Comparison of ENCODE assay signal across 9 cellular contexts in genomic region chr1:27395441-27396195, GRCh38. TPM values are rescaled to one million over a fixed set of nuclear protein-coding genes. Genes with fewer than 3 reads are reported as not detected.
DNase-seq lines count a peak whose midpoint lies in the region; ATAC-seq, FAIRE-seq and TF ChIP-seq lines count a peak whose summit lies in the region.
"Had no signal": no experiment of that assay in that cellular context is flagged by ENCODE, and none has a peak within 500 bp of the region (broad histone marks: within the 10 kb centered on the region; RNA-seq: fewer than 3 reads in every experiment).

No MANE protein-coding gene starts in this region.

- peaks cover 11 to 24% of the 10 kb centered on the region in 2 donors for H3K4me1 Mint-ChIP-seq in natural killer cell
- peaks cover 23 to 38% of the 10 kb centered on the region in 2 donors for H3K4me1 Mint-ChIP-seq in stimulated activated naive B cell treated with anti-CD40 and anti-IgM and Interleukin-4, amounts not matched to agents 10 μg/mL and 1 μg/mL and 100 μg/mL, for 72 hours

- peak overlapping the region; percentile 17 for H3K4me3 Mint-ChIP-seq in natural killer cell
- H3K4me3 Mint-ChIP-seq in stimulated activated naive B cell treated with anti-CD40 and anti-IgM and Interleukin-4, amounts not matched to agents 10 μg/mL and 1 μg/mL and 100 μg/mL, for 72 hours, result no peak overlapping the region

- no peak overlapping the region for H3K4me3 ChIP-seq in NT2/D1 (ENCODE audit: insufficient read length, low read depth)
- H3K4me3 ChIP-seq in epithelial cell of esophagus (ENCODE audit: low read length), result no peak overlapping the region

- peaks cover 13% of the 10 kb centered on the region for H3K36me3 ChIP-seq in NT2/D1 (ENCODE audit: insufficient read depth, insufficient read length, low read length)

- peaks cover 56% of the 10 kb centered on the region for H3K4me1 ChIP-seq in NT2/D1 (ENCODE audit: insufficient read depth, insufficient read length)

- peak; percentile 46 for DNase-seq in D721Med (ENCODE audit: insufficient read length, low spot score)
- no peak for DNase-seq in NT2/D1 (ENCODE audit: low read depth, low spot score)
- peak; percentile 88 for DNase-seq in activated CD8-positive, alpha-beta memory T cell treated with anti-CD3 and anti-CD28 coated beads, Interleukin-2, amount 50 U/mL, for 48 hours
- DNase-seq in epithelial cell of esophagus (ENCODE audit: low read depth), result peak; percentile 67
- DNase-seq in natural killer cell, result peak; percentile 76
- peak; percentile 73 for DNase-seq in stimulated activated naive B cell treated with anti-CD40 and anti-IgM and Interleukin-4, amounts not matched to agents 10 μg/mL and 1 μg/mL and 100 μg/mL, for 72 hours

- H3K9ac ChIP-seq in NT2/D1 (ENCODE audit: insufficient read length, low read depth), result peak overlapping the region; percentile 43

- no peaks in the 10 kb centered on the region for H3K36me3 Mint-ChIP-seq in natural killer cell
- H3K36me3 Mint-ChIP-seq in stimulated activated naive B cell treated with anti-CD40 and anti-IgM and Interleukin-4, amounts not matched to agents 10 μg/mL and 1 μg/mL and 100 μg/mL, for 72 hours, result no peaks in the 10 kb centered on the region

- no peaks in the 10 kb centered on the region for H3K9me3 Mint-ChIP-seq in natural killer cell
- H3K9me3 Mint-ChIP-seq in stimulated activated naive B cell treated with anti-CD40 and anti-IgM and Interleukin-4, amounts not matched to agents 10 μg/mL and 1 μg/mL and 100 μg/mL, for 72 hours, result no peaks in the 10 kb centered on the region

- H3K9me3 ChIP-seq in NT2/D1 (ENCODE audit: insufficient read depth, low read length), result no peaks in the 10 kb centered on the region

- ATAC-seq in HG03565 (IDR thresholded peaks at IDR 0.05; ENCODE audit: unreplicated experiment), result peak; percentile 44
- peak; percentile 31 to 61 (median 32) for ATAC-seq in natural killer cell
- peak; percentile 45 to 53 for ATAC-seq in stimulated activated naive B cell treated with anti-CD40 and anti-IgM and Interleukin-4, amounts not matched to agents 10 μg/mL and 1 μg/mL and 100 μg/mL, for 72 hours (replicated peaks)
- no peak for ATAC-seq in GM21825 (IDR thresholded peaks at IDR 0.05; ENCODE audit: unreplicated experiment)

- peaks cover 6 to 7% of the 10 kb centered on the region in 2 donors for H3K27me3 Mint-ChIP-seq in natural killer cell (ENCODE audit: low read depth in 2 of 2)
- H3K27me3 Mint-ChIP-seq in stimulated activated naive B cell treated with anti-CD40 and anti-IgM and Interleukin-4, amounts not matched to agents 10 μg/mL and 1 μg/mL and 100 μg/mL, for 72 hours, result no peaks in the 10 kb centered on the region

- peak overlapping the region; percentile 36 to 98 for H3K27ac Mint-ChIP-seq in natural killer cell
- H3K27ac Mint-ChIP-seq in stimulated activated naive B cell treated with anti-CD40 and anti-IgM and Interleukin-4, amounts not matched to agents 10 μg/mL and 1 μg/mL and 100 μg/mL, for 72 hours, result no peak overlapping the region

- peak; percentile 78 for TF ChIP-seq CTCF in D721Med (IDR thresholded peaks at IDR 0.05; ENCODE audit: insufficient read depth, missing control alignments)
- TF ChIP-seq CTCF in epithelial cell of esophagus (IDR thresholded peaks at IDR 0.05; ENCODE audit: insufficient read depth, low read depth, low read length, missing control alignments), result peak; percentile 92
- TF ChIP-seq CTCF in natural killer cell (IDR thresholded peaks at IDR 0.05), result peak; percentile 92

- intact Hi-C loops in natural killer cell (cut with micrococcal nuclease), result loop anchor here (1.0 to 5.0 kb wide), 4 partner anchors 63 to 293 kb away; no protein-coding TSS in a partner anchor

- H3K27me3 ChIP-seq in NT2/D1 (ENCODE audit: insufficient read depth, insufficient read length), result peaks cover 7% of the 10 kb centered on the region

- FAIRE-seq in D721Med (lab: Jason Lieb, UNC), result no peak
- FAIRE-seq: TTC549 had no signal

RNA-seq across cellular contexts. Expression of gene GPR3, which starts 3.2 kb away (rescaled TPM):
- under 1 TPM; 0.39 to 0.87 (median 0.60) TPM for total RNA-seq in natural killer cell

RNA-seq across cellular contexts. Expression of gene CD164L2, which starts 12.5 kb away (rescaled TPM):
- total RNA-seq in natural killer cell, result under 1 TPM in 1 of 3 donors, not detected in 2; 0.40 TPM

RNA-seq across cellular contexts. Expression of gene FCN3, which starts 21.0 kb away (rescaled TPM):
- not detected for total RNA-seq in natural killer cell

RNA-seq across cellular contexts. Expression of gene MAP3K6, which starts 28.9 kb away (rescaled TPM):
- 10 to 100 TPM in 2 of 3 donors, 1 to 10 TPM in 1; 8.2 to 15.1 (median 12.1) TPM for total RNA-seq in natural killer cell

RNA-seq across cellular contexts. Expression of gene SYTL1, which starts 53.8 kb away (rescaled TPM):
- total RNA-seq in natural killer cell, result 100 to 1,000 TPM; 244 to 312 (median 273) TPM
